Comparison of ENCODE assay signal across 8 cellular contexts in genomic region chr6:137661601-137662000, GRCh38.
DNase-seq lines count a peak whose midpoint lies in the region; ATAC-seq, FAIRE-seq and TF ChIP-seq lines count a peak whose summit lies in the region.

No MANE protein-coding gene starts in this region.

- H3K23ac ChIP-seq in H1 (ENCODE audit: insufficient read length), result no peak overlapping the region

- H3K9ac ChIP-seq in H1 (replicated peaks in 1 of 4; ENCODE audit: extremely low read depth in 1 of 4, low read depth in 3 of 4, low read length in 3 of 4), result no peak overlapping the region

- no peak overlapping the region for H3K4me2 ChIP-seq in H1 (ENCODE audit: insufficient read depth in 1 of 2, low read depth in 2 of 2, low read length in 2 of 2)

- TF ChIP-seq POLR2A in H1 (IDR thresholded peaks at IDR 0.05; ENCODE audit: control extremely low read depth in 1 of 2, low read depth in 2 of 2, low read length in 2 of 2), result no peak
- TF ChIP-seq POLR2A in spleen (IDR thresholded peaks at IDR 0.05), result no peak

- CTCF ChIA-PET in H1 (lab: Charles Lee; ENCODE audit: partially characterized antibody), result interaction anchor here (0.7 to 2.6 kb wide), 10 partner anchors 8 to 339 kb away, joined by 3 to 9 read pairs (median 4); no protein-coding TSS in a partner anchor

- ATAC-seq in natural killer cell (peak in 1 of 3 donors; percentile 57), GM18909 (IDR thresholded peaks at IDR 0.05; ENCODE audit: poor library complexity, unreplicated experiment) (no peak)
- no peak for ATAC-seq in natural killer cell treated with Interleukin-12 subunit alpha and Interleukin-12 subunit beta and Interleukin-15 and Interleukin-18, amount 100 ng/mL, for 72 hours

- no peak overlapping the region for H4K8ac ChIP-seq in H1 (ENCODE audit: extremely low read depth, insufficient read depth, low read length)

- POLR2A ChIA-PET in H1 (lab: Charles Lee; ENCODE audit: partially characterized antibody), result no interaction called here

- no peak overlapping the region for H3K4ac ChIP-seq in H1 (replicated peaks; ENCODE audit: insufficient read length, low read depth, low read length)

- FAIRE-seq in H1 (lab: Jason Lieb, UNC), result peak; percentile 48

- no peak overlapping the region for H2AK5ac ChIP-seq in H1 (ENCODE audit: low read depth, low read length)

- no peaks in the 10 kb centered on the region for H3K4me1 ChIP-seq in H1 (replicated peaks in 1 of 4; ENCODE audit: control insufficient read depth in 3 of 4, insufficient read depth in 4 of 4, low read length in 3 of 4)
- no peaks in the 10 kb centered on the region for H3K4me1 ChIP-seq in spleen

- no peak overlapping the region for H3K18ac ChIP-seq in H1 (ENCODE audit: extremely low read depth, low read length)

- no peak overlapping the region for H3K56ac ChIP-seq in H1 (replicated peaks; ENCODE audit: insufficient read length, low read depth, low read length)

- no peaks in the 10 kb centered on the region for H3K4me1 Mint-ChIP-seq in natural killer cell
- peaks cover 1 to 6% of the 10 kb centered on the region in 2 donors for H3K4me1 Mint-ChIP-seq in natural killer cell treated with Interleukin-12 subunit alpha and Interleukin-12 subunit beta and Interleukin-15 and Interleukin-18, amount 100 ng/mL, for 72 hours (ENCODE audit: low read depth in 2 of 2)

- H2BK15ac ChIP-seq in H1 (ENCODE audit: low read length), result no peak overlapping the region

- H2BK20ac ChIP-seq in H1 (ENCODE audit: low read length), result no peak overlapping the region

- H3K36me3 Mint-ChIP-seq in natural killer cell, result peaks cover 11% of the 10 kb centered on the region
- peaks cover 4% of the 10 kb centered on the region for H3K36me3 Mint-ChIP-seq in natural killer cell treated with Interleukin-12 subunit alpha and Interleukin-12 subunit beta and Interleukin-15 and Interleukin-18, amount 100 ng/mL, for 72 hours

- intact Hi-C loops in natural killer cell (cut with micrococcal nuclease) (loop anchor here (10.0 kb wide), 1 partner anchor 443 kb away; the partner anchor contains the start of gene PERP), spleen (cut with DNase I; ENCODE audit: low total_unique reads) (no loop called here)

- H3K79me1 ChIP-seq in H1 (ENCODE audit: low read depth, low read length), result no peaks in the 10 kb centered on the region

- no peak overlapping the region for H2AFZ ChIP-seq in H1 (ENCODE audit: low read length)

- TF ChIP-seq RAD21 in H1 (IDR thresholded peaks at IDR 0.05 in 1 of 2, conservative IDR thresholded peaks at IDR 0.05 in 1 of 2; ENCODE audit: low read depth in 2 of 2, low read length in 2 of 2), result peak; percentile 40 to 56

- no peaks in the 10 kb centered on the region for H4K20me1 ChIP-seq in H1 (replicated peaks in 1 of 2; ENCODE audit: control insufficient read depth in 1 of 2, insufficient read depth in 2 of 2, low read length in 2 of 2)

- no peak for TF ChIP-seq EP300 in H1 (IDR thresholded peaks at IDR 0.05; ENCODE audit: borderline replicate concordance in 1 of 2, low read depth in 2 of 2, low read length in 2 of 2)

- WGBS in H1 (ENCODE audit: extremely low coverage in 1 of 2, insufficient coverage in 1 of 2, insufficient read length in 1 of 2, insufficient replicate concordance in 2 of 2, low coverage in 1 of 2, low lambda C conversion rate in 2 of 2, missing lambda C conversion rate in 1 of 2), 2 experiments, result 78% methylated on average over 5 of the region's 5 CpGs; no CpG with 5 or more reads in 1 of the 2 experiments
- 74 to 85% (median 79%) methylated on average over 5 of the region's 5 CpGs for WGBS in spleen, 5 donors

- H3K27ac Mint-ChIP-seq in natural killer cell, result no peak overlapping the region
- H3K27ac Mint-ChIP-seq in natural killer cell treated with Interleukin-12 subunit alpha and Interleukin-12 subunit beta and Interleukin-15 and Interleukin-18, amount 100 ng/mL, for 72 hours, result no peak overlapping the region

- H4K5ac ChIP-seq in H1 (ENCODE audit: insufficient read length, low read depth, low read length), result no peak overlapping the region

- H3K36me3 ChIP-seq in H1 (ENCODE audit: control insufficient read depth in 2 of 4, insufficient read depth in 4 of 4, low read length in 3 of 4) (no peaks in the 10 kb centered on the region), spleen (no peaks in the 10 kb centered on the region)

- no peak overlapping the region for H2BK12ac ChIP-seq in H1 (ENCODE audit: low read depth, low read length)

- TF ChIP-seq CTCF in natural killer cell (IDR thresholded peaks at IDR 0.05) (peak; percentile 40), H1 (IDR thresholded peaks at IDR 0.05; ENCODE audit: control extremely low read depth in 1 of 3, insufficient read depth in 1 of 3, low read depth in 1 of 3, low read length in 3 of 3) (peak; percentile 28 to 70 (median 40)), spleen (IDR thresholded peaks at IDR 0.05 in 8 of 11, conservative IDR thresholded peaks at IDR 0.05 in 3 of 11) (peak in 8 of 11 experiments; percentile 11 to 69 (median 52))

- no peaks in the 10 kb centered on the region for H3K9me3 Mint-ChIP-seq in natural killer cell
- H3K9me3 Mint-ChIP-seq in natural killer cell treated with Interleukin-12 subunit alpha and Interleukin-12 subunit beta and Interleukin-15 and Interleukin-18, amount 100 ng/mL, for 72 hours, result peaks cover 4% of the 10 kb centered on the region

- no peak overlapping the region for H3K4me3 Mint-ChIP-seq in natural killer cell
- H3K4me3 Mint-ChIP-seq in natural killer cell treated with Interleukin-12 subunit alpha and Interleukin-12 subunit beta and Interleukin-15 and Interleukin-18, amount 100 ng/mL, for 72 hours, result no peak overlapping the region

- no peak overlapping the region for H3K14ac ChIP-seq in H1 (ENCODE audit: insufficient read length)

- H4K91ac ChIP-seq in H1 (replicated peaks; ENCODE audit: insufficient read length, low read length), result no peak overlapping the region

- no peak overlapping the region for H3K4me3 ChIP-seq in H1 (ENCODE audit: extremely low read depth in 1 of 4, insufficient read depth in 2 of 4, low read depth in 3 of 4, low read length in 4 of 4)
- H3K4me3 ChIP-seq in spleen, result no peak overlapping the region

- no peak for DNase-seq in natural killer cell
- no peak for DNase-seq in natural killer cell treated with Interleukin-12 subunit alpha and Interleukin-12 subunit beta and Interleukin-15 and Interleukin-18, amount 100 ng/mL, for 72 hours (ENCODE audit: low spot score)
- peak; percentile 24 for DNase-seq in UCSD-AML1 (lab: John Stamatoyannopoulos, UW; ENCODE audit: unreplicated experiment)
- DNase-seq in H1 (ENCODE audit: low read depth in 1 of 2, low spot score in 2 of 2), result peak; percentile 13 to 53
- no peak for DNase-seq in spleen
- no peak for DNase-seq in COR-L47 (lab: John Stamatoyannopoulos, UW)
- DNase-seq in ureter (ENCODE audit: low spot score), result no peak

- H3K27ac ChIP-seq in H1 (ENCODE audit: low read depth, low read length) (no peak overlapping the region), spleen (no peak overlapping the region)

- peaks cover 0 to 1% (median 0%) of the 10 kb centered on the region in 4 experiments; a peak in 1 of 7 replicates for H3K27me3 ChIP-seq in H1 (replicated peaks in 1 of 4; ENCODE audit: control insufficient read depth in 3 of 4, extremely low read depth in 1 of 4, insufficient read depth in 3 of 4, low read length in 3 of 4)
- H3K27me3 ChIP-seq in spleen (replicated peaks in 1 of 7), result no peaks in the 10 kb centered on the region

- peaks cover 10 to 16% of the 10 kb centered on the region in 2 donors for H3K27me3 Mint-ChIP-seq in natural killer cell (ENCODE audit: low read depth in 2 of 2)
- peaks cover 0 to 12% of the 10 kb centered on the region in 2 donors for H3K27me3 Mint-ChIP-seq in natural killer cell treated with Interleukin-12 subunit alpha and Interleukin-12 subunit beta and Interleukin-15 and Interleukin-18, amount 100 ng/mL, for 72 hours

- no peaks in the 10 kb centered on the region for H3K23me2 ChIP-seq in H1 (ENCODE audit: low read depth, low read length)

- 0 out of 4 replicates have a peak, but pooled peaks cover 0 to 3% of the 10 kb centered on the region in 2 experiments for H3K9me3 ChIP-seq in H1 (ENCODE audit: insufficient read depth in 2 of 2, low read depth in 1 of 2, low read length in 1 of 2)
- H3K9me3 ChIP-seq in spleen, result peaks cover 0 to 7% (median 0%) of the 10 kb centered on the region in 8 donors

- H2BK5ac ChIP-seq in H1 (ENCODE audit: low read depth, low read length), result no peak overlapping the region

- no peaks in the 10 kb centered on the region for H3K79me2 ChIP-seq in H1 (ENCODE audit: control insufficient read depth in 1 of 2, insufficient read depth in 2 of 2, low read length in 2 of 2)

- no peak overlapping the region for H2BK120ac ChIP-seq in H1 (replicated peaks; ENCODE audit: low read depth, low read length)

TF ChIP-seq in H1, 55 proteins besides CTCF, POLR2A, EP300 and RAD21 (continues in another document):
- TF ChIP-seq RFX5 (IDR thresholded peaks at IDR 0.05; ENCODE audit: borderline replicate concordance, low read depth, low read length) (no peak), ATF2 (IDR thresholded peaks at IDR 0.05; ENCODE audit: low read length) (no peak), ATF3 (IDR thresholded peaks at IDR 0.05; ENCODE audit: insufficient read depth, low read depth, low read length) (no peak), SUZ12 (IDR thresholded peaks at IDR 0.05; ENCODE audit: low read length) (no peak), TAF7 (optimal IDR thresholded peaks at IDR 0.05; ENCODE audit: borderline replicate concordance, low read depth, low read length) (no peak), SIX5 (IDR thresholded peaks at IDR 0.05; ENCODE audit: low read depth, low read length) (no peak), RNF2 (IDR thresholded peaks at IDR 0.05; ENCODE audit: borderline replicate concordance, low read depth, low read length, missing control alignments, poor library complexity, severe bottlenecking) (no peak), HDAC6 (IDR thresholded peaks at IDR 0.05; ENCODE audit: low read depth, low read length) (no peak), CBX5 (IDR thresholded peaks at IDR 0.05; ENCODE audit: low read depth, low read length) (no peak), SIRT6 (IDR thresholded peaks at IDR 0.05; ENCODE audit: low read length) (no peak)

Comparison
In these comparisons a context has a peak if more than half of its experiments do, and no peak if none do; other contexts are left out.
1. DNase-seq: peak in UCSD-AML1 (single experiment) and H1 (2 of 2); none in natural killer cell (single experiment), natural killer cell treated with Interleukin-12 subunit alpha and Interleukin-12 subunit beta and Interleukin-15 and Interleukin-18, amount 100 ng/mL, for 72 hours (single experiment), spleen (single experiment), COR-L47 (single experiment) and ureter (single experiment).
2. Peak in every context shown above with its lines, with median percentiles within 50 percentile points of each other: CTCF ChIP-seq.